ENCODE assay signal across 15 cellular contexts in the genomic region with DNA sequence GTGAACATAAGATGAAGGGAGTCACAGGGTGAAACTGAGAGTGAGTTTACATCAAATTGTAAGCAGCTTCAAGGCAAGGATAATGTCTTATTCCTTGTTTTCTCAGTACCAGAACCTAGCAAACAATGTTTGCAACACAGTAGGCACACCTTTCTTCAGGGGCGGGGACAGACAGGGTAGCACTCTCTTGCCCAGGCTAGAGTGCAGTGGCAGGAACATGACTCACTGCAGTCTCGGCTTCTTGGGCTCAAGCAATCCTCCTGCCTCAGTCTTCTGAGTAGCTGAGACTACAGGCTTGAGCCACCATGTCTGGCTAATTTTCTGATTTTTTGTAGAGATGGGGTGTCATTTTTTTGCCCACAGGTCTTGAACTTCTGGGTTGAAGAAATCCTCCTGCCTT.
DNase-seq lines count a peak whose midpoint lies in the region; TF ChIP-seq lines count a peak whose summit lies in the region.
"Had no signal": no experiment of that assay in that cellular context is flagged by ENCODE, and none has a peak within 500 bp of the region (broad histone marks: within the 10 kb centered on the region; RNA-seq: fewer than 3 reads in every experiment).

No MANE protein-coding gene starts in this region.

- peak; percentile 64 for DNase-seq in MCF 10A (ENCODE audit: unreplicated experiment)
- DNase-seq in breast epithelium (ENCODE audit: low spot score in 2 of 2) = no peak
- DNase-seq in SK-MEL-5 (ENCODE audit: low read depth, low spot score) = peak; percentile 36
- peak; percentile 61 for DNase-seq in islet precursor cell
- no peak for DNase-seq in NCI-H146 treated with DMSO at 0.1 percent for 48 hours (lab: John Stamatoyannopoulos, UW; ENCODE audit: unreplicated experiment)
- DNase-seq in SKM-1 (lab: John Stamatoyannopoulos, UW; ENCODE audit: unreplicated experiment) = no peak
- no peak for DNase-seq in effector CD8-positive, alpha-beta T cell (lab: John Stamatoyannopoulos, UW)
- DNase-seq in G401 (ENCODE audit: low spot score) = no peak
- DNase-seq: C1 segment of cervical spinal cord, NCI-H1092, NCI-H187, NCI-H446, SHP77 had no signal

- no peaks in the 10 kb centered on the region for H3K9me3 Mint-ChIP-seq in MCF 10A (ENCODE audit: unreplicated experiment)

- no peaks in the 10 kb centered on the region for H3K27me3 Mint-ChIP-seq in MCF 10A (ENCODE audit: insufficient read depth, unreplicated experiment)

- no peaks in the 10 kb centered on the region for H3K27me3 ChIP-seq in breast epithelium

- no peak for TF ChIP-seq POLR2A in breast epithelium (IDR thresholded peaks at IDR 0.05)

- no peak overlapping the region for H3K27ac ChIP-seq in breast epithelium

- POLR2A ChIA-PET in MCF 10A (lab: Yijun Ruan, JAX) = no interaction called here

- CTCF ChIA-PET in MCF 10A (lab: Yijun Ruan, JAX) = interaction anchor here (0.6 kb wide), 1 partner anchor 27 kb away, joined by 3 read pairs; no protein-coding TSS in a partner anchor

- intact Hi-C loops in MCF 10A (cut with micrococcal nuclease) (no loop called here), breast epithelium (cut with DNase I; ENCODE audit: low total_unique reads) (no loop called here)

- no peaks in the 10 kb centered on the region for H3K36me3 Mint-ChIP-seq in MCF 10A (ENCODE audit: insufficient read depth, unreplicated experiment)

- in situ Hi-C loops in SK-MEL-5 (cut with HindIII; ENCODE audit: low pct_unique_long_range_greater_than_20kb, low sequenced_read_pairs) = no loop called here
- in situ Hi-C loops in G401 (cut with HindIII; ENCODE audit: low sequenced_read_pairs) = no loop called here

- no peaks in the 10 kb centered on the region for H3K36me3 ChIP-seq in breast epithelium
- H3K36me3 ChIP-seq: HAP-1 had no signal

- no peaks in the 10 kb centered on the region for H3K9me3 ChIP-seq in breast epithelium
- H3K9me3 ChIP-seq: HAP-1 had no signal

- peaks cover 7% of the 10 kb centered on the region for H3K4me1 Mint-ChIP-seq in MCF 10A (ENCODE audit: insufficient read depth, unreplicated experiment)

- H3K4me3 Mint-ChIP-seq in MCF 10A (ENCODE audit: unreplicated experiment) = no peak overlapping the region

- H3K4me1 ChIP-seq in breast epithelium = no peaks in the 10 kb centered on the region
- H3K4me1 ChIP-seq: HAP-1 had no signal

- no TSS peak for BruUV-seq in MCF 10A (replicated peaks; lab: Mats Ljungman, UMichigan)

- TF ChIP-seq CTCF in MCF 10A (IDR thresholded peaks at IDR 0.05; ENCODE audit: unreplicated experiment) (no peak), breast epithelium (IDR thresholded peaks at IDR 0.05) (no peak)

- no peak overlapping the region for H3K4me3 ChIP-seq in breast epithelium
- H3K4me3 ChIP-seq: HAP-1, K562 had no signal

- no peak overlapping the region for H3K27ac Mint-ChIP-seq in MCF 10A (ENCODE audit: low read depth, unreplicated experiment)

Comparison
In these comparisons a context has a peak if more than half of its experiments do, and no peak if none do; other contexts are left out.
1. DNase-seq: peak in MCF 10A (single experiment), SK-MEL-5 (single experiment) and islet precursor cell (single experiment); none in breast epithelium (0 of 2), NCI-H146 treated with DMSO at 0.1 percent for 48 hours (single experiment), SKM-1 (single experiment), effector CD8-positive, alpha-beta T cell (single experiment) and G401 (single experiment).